Comparison of ENCODE assay signal across 8 cellular contexts in the genomic region with DNA sequence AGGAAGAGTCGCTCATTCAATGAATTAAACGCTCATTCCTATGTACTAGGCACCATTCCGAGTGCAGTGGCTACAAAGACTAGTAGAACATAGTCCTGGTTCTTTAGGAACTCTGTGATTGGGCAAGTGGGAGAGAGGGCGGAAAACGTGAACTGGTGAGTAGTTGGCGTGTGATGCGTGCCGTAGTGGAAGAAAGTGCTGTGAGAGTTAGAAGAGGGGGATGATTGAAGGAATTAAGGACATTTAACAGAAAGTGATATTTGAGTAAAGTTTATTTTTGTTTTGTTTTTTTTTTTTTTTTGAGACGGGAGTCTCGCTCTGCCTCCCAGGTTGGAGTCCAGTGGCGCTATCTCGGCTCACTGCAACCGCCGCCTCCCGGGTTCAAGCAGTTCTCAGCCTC. TPM values are rescaled to one million over a fixed set of nuclear protein-coding genes. Genes with fewer than 3 reads are reported as not detected.
A peak's percentile ranks its signal among the peaks of the same experiment; 100 is the strongest.
DNase-seq lines count a peak whose midpoint lies in the region; ATAC-seq, FAIRE-seq and TF ChIP-seq lines count a peak whose summit lies in the region.

No MANE protein-coding gene starts in this region.

- ATAC-seq in GM18505 (IDR thresholded peaks at IDR 0.05; ENCODE audit: unreplicated experiment) (no peak), HG03175 (IDR thresholded peaks at IDR 0.05; ENCODE audit: unreplicated experiment) (no peak)

- DNase-seq in GM12891 (ENCODE audit: insufficient read length, low spot score) = no peak
- DNase-seq in NT2/D1 (ENCODE audit: low read depth, low spot score) = no peak
- peak; percentile 28 for DNase-seq in activated naive CD8-positive, alpha-beta T cell treated with anti-CD3 and anti-CD28 coated beads, Interleukin-2, amount 50 U/mL, for 16 hours (ENCODE audit: low read depth, low spot score)
- peak in 1 of 3 donors; percentile 14 for DNase-seq in immature natural killer cell
- DNase-seq in stimulated activated CD4-positive, alpha-beta T cell treated with anti-CD3 and anti-CD28 coated beads, Interleukin-2, amount 100 ng/mL, for 24 hours = peak; percentile 58 to 61
- DNase-seq in NCI-H2029 (lab: John Stamatoyannopoulos, UW) = no peak

- peak overlapping the region; percentile 83 for H3K9ac ChIP-seq in NT2/D1 (ENCODE audit: insufficient read length, low read depth)

- no peaks in the 10 kb centered on the region for H3K36me3 Mint-ChIP-seq in immature natural killer cell

- H3K4me3 ChIP-seq in NT2/D1 (ENCODE audit: insufficient read length, low read depth) = peak overlapping the region; percentile 92

- H3K4me1 ChIP-seq in NT2/D1 (ENCODE audit: insufficient read depth, insufficient read length) = no peaks in the 10 kb centered on the region

- H3K27me3 Mint-ChIP-seq in immature natural killer cell (ENCODE audit: low read depth in 3 of 3) = peaks cover 3 to 7% (median 5%) of the 10 kb centered on the region in 3 donors

- peak overlapping the region; percentile 87 to 97 (median 90) for H3K4me3 Mint-ChIP-seq in immature natural killer cell

- H3K36me3 ChIP-seq in NT2/D1 (ENCODE audit: insufficient read depth, insufficient read length, low read length) = no peaks in the 10 kb centered on the region

- no peaks in the 10 kb centered on the region for H3K9me3 ChIP-seq in NT2/D1 (ENCODE audit: insufficient read depth, low read length)

- FAIRE-seq in GM12891 (lab: Jason Lieb, UNC) = peak; percentile 13

- peaks cover 27 to 43% of the 10 kb centered on the region in 2 donors for H3K4me1 Mint-ChIP-seq in immature natural killer cell

- TF ChIP-seq POLR2A in GM12891 (IDR thresholded peaks at IDR 0.05; ENCODE audit: low read depth, low read length) = no peak
- no peak for TF ChIP-seq POLR2A in GM18505 (IDR thresholded peaks at IDR 0.05; ENCODE audit: borderline replicate concordance, extremely low read depth, insufficient read depth, insufficient read length)

- H3K9me3 Mint-ChIP-seq in immature natural killer cell = no peaks in the 10 kb centered on the region

- peak overlapping the region; percentile 90 to 98 (median 95) for H3K27ac Mint-ChIP-seq in immature natural killer cell

- no peaks in the 10 kb centered on the region for H3K27me3 ChIP-seq in NT2/D1 (ENCODE audit: insufficient read depth, insufficient read length)

TF ChIP-seq in GM12891, 5 proteins besides CTCF, POLR2A, EP300 and RAD21:
- no peak for TF ChIP-seq POU2F2 (IDR thresholded peaks at IDR 0.05; ENCODE audit: low read depth, low read length)
- TF ChIP-seq PAX5 (IDR thresholded peaks at IDR 0.05; ENCODE audit: insufficient read depth, low read length, severe bottlenecking) = no peak
- no peak for TF ChIP-seq SPI1 (IDR thresholded peaks at IDR 0.05; ENCODE audit: low read depth, low read length)
- TF ChIP-seq TAF1 (IDR thresholded peaks at IDR 0.05; ENCODE audit: low read depth, low read length) = no peak
- TF ChIP-seq POLR2AphosphoS5 (IDR thresholded peaks at IDR 0.05; ENCODE audit: low read depth, low read length) = no peak

RNA-seq across cellular contexts. Expression of a gene that starts 7.9 kb away (rescaled TPM):
- 0.05 TPM for polyA plus RNA-seq in GM12891 (2012; ENCODE audit: low read depth, missing spikeins)
- polyA plus RNA-seq in immature natural killer cell = under 1 TPM in 2 of 3 donors, not detected in 1; 0.10 to 0.50 TPM

RNA-seq across cellular contexts. Expression of a gene that starts 9.8 kb away (rescaled TPM):
- polyA plus RNA-seq in GM12891 (2012; ENCODE audit: low read depth, missing spikeins) = 2.7 TPM
- polyA plus RNA-seq in immature natural killer cell = 1 to 10 TPM in 2 of 3 donors, not detected in 1; 1.7 to 2.0 TPM

RNA-seq across cellular contexts. Expression of a gene that starts 18.6 kb away (rescaled TPM):
- 47.0 TPM for polyA plus RNA-seq in GM12891 (2012; ENCODE audit: low read depth, missing spikeins)
- 10 to 100 TPM; 43.7 to 79.9 (median 51.4) TPM for polyA plus RNA-seq in immature natural killer cell

RNA-seq across cellular contexts. Expression of a gene that starts 31.1 kb away (rescaled TPM):
- polyA plus RNA-seq in GM12891 (2012; ENCODE audit: low read depth, missing spikeins) = 0.44 TPM
- 10 to 100 TPM; 14.8 to 28.8 (median 27.4) TPM for polyA plus RNA-seq in immature natural killer cell

Comparison
In these comparisons a context has a peak if more than half of its experiments do, and no peak if none do; other contexts are left out.
1. DNase-seq: peak in activated naive CD8-positive, alpha-beta T cell treated with anti-CD3 and anti-CD28 coated beads, Interleukin-2, amount 50 U/mL, for 16 hours (single experiment) and stimulated activated CD4-positive, alpha-beta T cell treated with anti-CD3 and anti-CD28 coated beads, Interleukin-2, amount 100 ng/mL, for 24 hours (2 of 2); none in GM12891 (single experiment), NT2/D1 (single experiment) and NCI-H2029 (single experiment).